Comparison of ENCODE assay signal across 10 cellular contexts in genomic region chr6:136103763-136104311, GRCh38.
A peak's percentile ranks its signal among the peaks of the same experiment; 100 is the strongest.
DNase-seq lines count a peak whose midpoint lies in the region; ATAC-seq and TF ChIP-seq lines count a peak whose summit lies in the region.
"Had no signal": no experiment of that assay in that cellular context is flagged by ENCODE, and none has a peak within 500 bp of the region (broad histone marks: within the 10 kb centered on the region; RNA-seq: fewer than 3 reads in every experiment).

No MANE protein-coding gene starts in this region.

- no peak overlapping the region for H2AFZ ChIP-seq in mesenchymal stem cell (ENCODE audit: low read depth, low read length)

- no peaks in the 10 kb centered on the region for H3K79me1 ChIP-seq in mesenchymal stem cell (replicated peaks; ENCODE audit: low read length, poor library complexity, severe bottlenecking)

- peaks cover 7% of the 10 kb centered on the region for H3K4me1 Mint-ChIP-seq in activated CD4-positive, alpha-beta T cell treated with anti-CD3 and anti-CD28 coated beads, Interleukin-2, amount 10 ng/mL, durations not matched to agents 24 days and 14 days

- no peak for TF ChIP-seq EP300 in gastroesophageal sphincter (IDR thresholded peaks at IDR 0.05)

- peak overlapping the region; percentile 4 to 74 (median 56) for H3K27ac ChIP-seq in Peyer's patch
- H3K27ac ChIP-seq in gastroesophageal sphincter, result peak overlapping the region; percentile 82 to 87 (median 84)
- no peak overlapping the region for H3K27ac ChIP-seq in mesenchymal stem cell (ENCODE audit: low read length, poor library complexity, severe bottlenecking)
- peak overlapping the region; percentile 90 for H3K27ac ChIP-seq in subcutaneous abdominal adipose tissue (ENCODE audit: low read depth, low read length)

- peaks cover 0 to 6% (median 0%) of the 10 kb centered on the region in 4 donors for H3K4me1 ChIP-seq in Peyer's patch
- H3K4me1 ChIP-seq in gastroesophageal sphincter, result peaks cover 11 to 62% (median 16%) of the 10 kb centered on the region in 3 donors
- H3K4me1 ChIP-seq in mesenchymal stem cell (ENCODE audit: control insufficient read depth, insufficient read depth, low read depth, low read length), result no peaks in the 10 kb centered on the region
- H3K4me1 ChIP-seq in subcutaneous abdominal adipose tissue (ENCODE audit: control insufficient read depth in 5 of 5, insufficient read depth in 5 of 5, low read length in 5 of 5), result peaks cover 19 to 43% (median 28%) of the 10 kb centered on the region in 5 donors

- H3K27me3 ChIP-seq in Peyer's patch (no peaks in the 10 kb centered on the region), gastroesophageal sphincter (no peaks in the 10 kb centered on the region), mesenchymal stem cell (ENCODE audit: control insufficient read depth in 1 of 2, insufficient read depth in 1 of 2, low read length in 2 of 2) (no peaks in the 10 kb centered on the region), subcutaneous abdominal adipose tissue (ENCODE audit: control insufficient read depth in 5 of 5, insufficient read depth in 4 of 5, low read length in 5 of 5) (no peaks in the 10 kb centered on the region)

- no peaks in the 10 kb centered on the region for H3K9me3 Mint-ChIP-seq in activated CD4-positive, alpha-beta T cell treated with anti-CD3 and anti-CD28 coated beads, Interleukin-2, amount 10 ng/mL, durations not matched to agents 24 days and 14 days

- DNase-seq in Peyer's patch (no peak), mesenchymal stem cell (peak; percentile 89)
- no peak for DNase-seq in activated CD8-positive, alpha-beta memory T cell treated with anti-CD3 and anti-CD28 coated beads, Interleukin-2, amount 50 U/mL, for 48 hours
- DNase-seq in activated CD4-positive, alpha-beta T cell treated with anti-CD3 and anti-CD28 coated beads, Interleukin-2, amount 50 U/mL, for 1 hour, result no peak
- DNase-seq in activated CD4-positive, alpha-beta T cell treated with anti-CD3 and anti-CD28 coated beads, Interleukin-2, amount 10 ng/mL, durations not matched to agents 24 days and 14 days, result no peak
- DNase-seq: activated CD4-positive, alpha-beta T cell treated with anti-CD3 and anti-CD28 coated beads, Interleukin-2, amount 50 U/mL, for 4 hours; Calu3 had no signal

- peak overlapping the region; percentile 44 to 66 for H3K18ac ChIP-seq in mesenchymal stem cell (ENCODE audit: low read depth in 1 of 2, low read length in 2 of 2)

- H3K9ac ChIP-seq in mesenchymal stem cell (ENCODE audit: low read length) (peak overlapping the region; percentile 51), subcutaneous abdominal adipose tissue (ENCODE audit: low read length in 5 of 5) (peak overlapping the region in 3 of 5 donors; percentile 28 to 54 (median 44))

- no peak overlapping the region for H2BK5ac ChIP-seq in mesenchymal stem cell (ENCODE audit: low read depth, low read length, poor library complexity, severe bottlenecking)

- H3K4me3 Mint-ChIP-seq in activated CD4-positive, alpha-beta T cell treated with anti-CD3 and anti-CD28 coated beads, Interleukin-2, amount 10 ng/mL, durations not matched to agents 24 days and 14 days, result no peak overlapping the region

- no peak overlapping the region for H2AK5ac ChIP-seq in mesenchymal stem cell (ENCODE audit: low read length, severe bottlenecking)

- no peak overlapping the region for H4K91ac ChIP-seq in mesenchymal stem cell (ENCODE audit: low read length)

- TF ChIP-seq POLR2A in Peyer's patch (IDR thresholded peaks at IDR 0.05) (no peak), gastroesophageal sphincter (IDR thresholded peaks at IDR 0.05) (no peak)

- H3K4ac ChIP-seq in mesenchymal stem cell (ENCODE audit: low read depth in 1 of 2, low read length in 2 of 2), result peak overlapping the region in 1 of 2 experiments; percentile 82

- H3K23ac ChIP-seq in mesenchymal stem cell (ENCODE audit: low read length in 2 of 2), result no peak overlapping the region

- H3K36me3 ChIP-seq in Peyer's patch, result no peaks in the 10 kb centered on the region
- no peaks in the 10 kb centered on the region for H3K36me3 ChIP-seq in gastroesophageal sphincter
- peaks cover 0 to 12% of the 10 kb centered on the region in 2 experiments for H3K36me3 ChIP-seq in mesenchymal stem cell (ENCODE audit: control insufficient read depth in 1 of 2, insufficient read depth in 2 of 2, low read depth in 1 of 2, low read length in 2 of 2)
- no peaks in the 10 kb centered on the region for H3K36me3 ChIP-seq in subcutaneous abdominal adipose tissue (ENCODE audit: control insufficient read depth in 5 of 5, insufficient read depth in 5 of 5, low read length in 5 of 5)

- TF ChIP-seq CTCF in Peyer's patch (IDR thresholded peaks at IDR 0.05) (no peak), gastroesophageal sphincter (IDR thresholded peaks at IDR 0.05) (no peak)

- ATAC-seq in gastroesophageal sphincter (peak; percentile 87), GM19023 (IDR thresholded peaks at IDR 0.05; ENCODE audit: unreplicated experiment) (no peak)

- H4K8ac ChIP-seq in mesenchymal stem cell (ENCODE audit: low read length), result no peak overlapping the region

- H2BK15ac ChIP-seq in mesenchymal stem cell (ENCODE audit: low read depth, poor library complexity, severe bottlenecking), result no peak overlapping the region

- no peak overlapping the region for H3K4me3 ChIP-seq in Peyer's patch
- H3K4me3 ChIP-seq in gastroesophageal sphincter, result peak overlapping the region in 1 of 2 donors; percentile 15
- H3K4me3 ChIP-seq in mesenchymal stem cell (ENCODE audit: insufficient read depth in 1 of 2, low read depth in 1 of 2, low read length in 2 of 2), result peak overlapping the region in 1 of 2 experiments; percentile 39
- H3K4me3 ChIP-seq in subcutaneous abdominal adipose tissue (ENCODE audit: low read depth in 1 of 5, low read length in 5 of 5), result peak overlapping the region; percentile 8 to 49 (median 40)

- H3K9me3 ChIP-seq in Peyer's patch (no peaks in the 10 kb centered on the region), gastroesophageal sphincter (no peaks in the 10 kb centered on the region), mesenchymal stem cell (ENCODE audit: control insufficient read depth, low read length) (no peaks in the 10 kb centered on the region), subcutaneous abdominal adipose tissue (ENCODE audit: control insufficient read depth in 5 of 5, low read length in 5 of 5) (no peaks in the 10 kb centered on the region)

- H3K14ac ChIP-seq in mesenchymal stem cell (ENCODE audit: low read length in 2 of 2), result no peak overlapping the region

- H3K27me3 Mint-ChIP-seq in activated CD4-positive, alpha-beta T cell treated with anti-CD3 and anti-CD28 coated beads, Interleukin-2, amount 10 ng/mL, durations not matched to agents 24 days and 14 days, result peaks cover 1% of the 10 kb centered on the region

- 24 to 25% methylated on average over 2 to 3 of the region's 7 CpGs for WGBS in gastroesophageal sphincter (ENCODE audit: low coverage in 1 of 2), 2 donors
- WGBS in mesenchymal stem cell, result 7% methylated on average over 6 of the region's 7 CpGs

- intact Hi-C loops in activated CD4-positive, alpha-beta T cell treated with anti-CD3 and anti-CD28 coated beads, Interleukin-2, amount 10 ng/mL, durations not matched to agents 24 days and 14 days (cut with micrococcal nuclease), result no loop called here

- peak overlapping the region; percentile 7 to 79 for H2BK12ac ChIP-seq in mesenchymal stem cell (ENCODE audit: low read length in 2 of 2)

- peak overlapping the region; percentile 37 for H2BK120ac ChIP-seq in mesenchymal stem cell (ENCODE audit: low read depth, low read length)

- H3K36me3 Mint-ChIP-seq in activated CD4-positive, alpha-beta T cell treated with anti-CD3 and anti-CD28 coated beads, Interleukin-2, amount 10 ng/mL, durations not matched to agents 24 days and 14 days (ENCODE audit: low read depth), result peaks cover 4% of the 10 kb centered on the region

- H3K27ac Mint-ChIP-seq in activated CD4-positive, alpha-beta T cell treated with anti-CD3 and anti-CD28 coated beads, Interleukin-2, amount 10 ng/mL, durations not matched to agents 24 days and 14 days, result no peak overlapping the region

- H3K4me2 ChIP-seq in mesenchymal stem cell (ENCODE audit: low read length, poor library complexity, severe bottlenecking), result no peak overlapping the region

Comparison
In these comparisons a context has a peak if more than half of its experiments do, and no peak if none do; other contexts are left out.
1. H3K4me3 ChIP-seq: peak in subcutaneous abdominal adipose tissue (5 of 5); none in Peyer's patch (0 of 4).